8 cellular contexts compared by ENCODE assay signal in genomic region chr4:103032575-103032974, GRCh38. TPM values are rescaled to one million over a fixed set of nuclear protein-coding genes. Genes with fewer than 3 reads are reported as not detected.
DNase-seq lines count a peak whose midpoint lies in the region; ATAC-seq and TF ChIP-seq lines count a peak whose summit lies in the region.

No MANE protein-coding gene starts in this region.

- no peaks in the 10 kb centered on the region for H4K20me1 ChIP-seq in PC-3 (ENCODE audit: low read length)

- no peaks in the 10 kb centered on the region for H3K36me3 ChIP-seq in PC-3 (ENCODE audit: low read depth, low read length)

- CTCF ChIA-PET in PC-3 (lab: Charles Lee): interaction anchor here (0.6 to 0.9 kb wide), 5 partner anchors 11 to 172 kb away, joined by 3 to 5 read pairs (median 3); partner anchors contain the start of gene BDH2

- peaks cover 11% of the 10 kb centered on the region for H3K4me1 Mint-ChIP-seq in activated CD4-positive, alpha-beta T cell treated with anti-CD3 and anti-CD28 coated beads, Interleukin-2, amount 10 ng/mL, durations not matched to agents 24 days and 14 days
- no peaks in the 10 kb centered on the region for H3K4me1 Mint-ChIP-seq in HFFc6 (ENCODE audit: low read depth)

- TF ChIP-seq CTCF in HFFc6 (IDR thresholded peaks at IDR 0.05) (peak; percentile 76), PC-3 (conservative IDR thresholded peaks at IDR 0.05; ENCODE audit: low read depth, low read length) (peak; percentile 69)

- H3K27me3 Mint-ChIP-seq in activated CD4-positive, alpha-beta T cell treated with anti-CD3 and anti-CD28 coated beads, Interleukin-2, amount 10 ng/mL, durations not matched to agents 24 days and 14 days: no peaks in the 10 kb centered on the region
- no peaks in the 10 kb centered on the region for H3K27me3 Mint-ChIP-seq in HFFc6 (ENCODE audit: insufficient read depth)

- H2AFZ ChIP-seq in PC-3 (ENCODE audit: low read length): no peak overlapping the region

- H3K9me2 ChIP-seq in PC-3 (replicated peaks; ENCODE audit: low read length): no peaks in the 10 kb centered on the region

- no TSS peak for BruUV-seq in PC-3 (replicated peaks; lab: Mats Ljungman, UMichigan)

- ATAC-seq in PC-3: peak; percentile 82

- peaks cover 5% of the 10 kb centered on the region for H3K9me3 Mint-ChIP-seq in activated CD4-positive, alpha-beta T cell treated with anti-CD3 and anti-CD28 coated beads, Interleukin-2, amount 10 ng/mL, durations not matched to agents 24 days and 14 days
- H3K9me3 Mint-ChIP-seq in HFFc6: no peaks in the 10 kb centered on the region

- H3K4me3 ChIP-seq in PC-3 (ENCODE audit: low read length): no peak overlapping the region

- H3K27ac Mint-ChIP-seq in activated CD4-positive, alpha-beta T cell treated with anti-CD3 and anti-CD28 coated beads, Interleukin-2, amount 10 ng/mL, durations not matched to agents 24 days and 14 days: no peak overlapping the region
- H3K27ac Mint-ChIP-seq in HFFc6: no peak overlapping the region

- H3K4me3 Mint-ChIP-seq in activated CD4-positive, alpha-beta T cell treated with anti-CD3 and anti-CD28 coated beads, Interleukin-2, amount 10 ng/mL, durations not matched to agents 24 days and 14 days: no peak overlapping the region
- no peak overlapping the region for H3K4me3 Mint-ChIP-seq in HFFc6

- peak; percentile 62 for DNase-seq in activated CD4-positive, alpha-beta T cell treated with anti-CD3 and anti-CD28 coated beads, Interleukin-2, amount 10 ng/mL, durations not matched to agents 24 days and 14 days
- DNase-seq in activated CD4-positive, alpha-beta T cell treated with anti-CD3 and anti-CD28 coated beads for 4 hours: no peak
- DNase-seq in HFFc6: peak; percentile 28
- DNase-seq in PC-3: peak; percentile 52
- DNase-seq in glomerular visceral epithelial cell (ENCODE audit: extremely low spot score): peak; percentile 58
- DNase-seq in stimulated activated CD8-positive, alpha-beta memory T cell treated with anti-CD3 and anti-CD28 coated beads, Interleukin-4, amount 100 ng/mL, for 48 hours: no peak
- DNase-seq in activated CD4-positive, CD25-positive, alpha-beta regulatory T cell (lab: John Stamatoyannopoulos, UW): no peak
- no peak for DNase-seq in stimulated activated naive CD4-positive, alpha-beta T cell treated with Interleukin-2 at 50 U/mL for 16 hours (lab: John Stamatoyannopoulos, UW)

- H3K79me2 ChIP-seq in PC-3 (ENCODE audit: low read length): no peaks in the 10 kb centered on the region

- no peaks in the 10 kb centered on the region for H3K27me3 ChIP-seq in PC-3 (ENCODE audit: low read length)

- POLR2A ChIA-PET in PC-3 (lab: Charles Lee; ENCODE audit: unreplicated experiment): no interaction called here

- intact Hi-C loops in activated CD4-positive, alpha-beta T cell treated with anti-CD3 and anti-CD28 coated beads, Interleukin-2, amount 10 ng/mL, durations not matched to agents 24 days and 14 days (cut with micrococcal nuclease): no loop called here
- intact Hi-C loops in PC-3 (cut with micrococcal nuclease): no loop called here

- H3K36me3 Mint-ChIP-seq in activated CD4-positive, alpha-beta T cell treated with anti-CD3 and anti-CD28 coated beads, Interleukin-2, amount 10 ng/mL, durations not matched to agents 24 days and 14 days (ENCODE audit: low read depth): peaks cover 43% of the 10 kb centered on the region
- peaks cover 12% of the 10 kb centered on the region; the same call in 1 of the 2 replicates for H3K36me3 Mint-ChIP-seq in HFFc6 (ENCODE audit: low read depth)

- H3K9me3 ChIP-seq in PC-3 (ENCODE audit: low read length): no peaks in the 10 kb centered on the region

- no peak overlapping the region for H3K9ac ChIP-seq in PC-3 (ENCODE audit: low read length)

- no peaks in the 10 kb centered on the region for H3K4me1 ChIP-seq in PC-3 (ENCODE audit: insufficient read depth, low read length)

- no peak overlapping the region for H3K27ac ChIP-seq in PC-3 (ENCODE audit: low read length)

- H3K4me2 ChIP-seq in PC-3 (ENCODE audit: low read length): no peak overlapping the region

- no peaks in the 10 kb centered on the region for H3F3A ChIP-seq in PC-3 (ENCODE audit: low read length, unreplicated experiment)

RNA-seq across cellular contexts. Expression of gene SLC9B1, which starts 13.1 kb away (rescaled TPM):
- 0.23 and 0.47 TPM in 2 replicates for total RNA-seq in activated CD4-positive, alpha-beta T cell treated with anti-CD3 and anti-CD28 coated beads, Interleukin-2, amount 10 ng/mL, durations not matched to agents 24 days and 14 days
- total RNA-seq in HFFc6 (2021; fragmentation: NEBNext Ultra II Directional; extraction: Animal tissue kit (Norgen Biotek cat#: 25700)): under 1 TPM; 0.09 to 0.36 (median 0.23) TPM
- not detected in 2 replicates for total RNA-seq in PC-3 (2014; rRNA removed)

RNA-seq across cellular contexts. Expression of gene SLC9B2, which starts 44.0 kb away (rescaled TPM):
- 37.6 and 39.7 TPM in 2 replicates for total RNA-seq in activated CD4-positive, alpha-beta T cell treated with anti-CD3 and anti-CD28 coated beads, Interleukin-2, amount 10 ng/mL, durations not matched to agents 24 days and 14 days
- 10 to 100 TPM; 15.4 to 22.0 (median 17.5) TPM for total RNA-seq in HFFc6 (2021; fragmentation: NEBNext Ultra II Directional; extraction: Animal tissue kit (Norgen Biotek cat#: 25700))
- total RNA-seq in PC-3 (2014; rRNA removed): 5.5 and 13.6 TPM in 2 replicates

Comparison
In these comparisons a context has a peak if more than half of its experiments do, and no peak if none do; other contexts are left out.
1. DNase-seq: peak in activated CD4-positive, alpha-beta T cell treated with anti-CD3 and anti-CD28 coated beads, Interleukin-2, amount 10 ng/mL, durations not matched to agents 24 days and 14 days (single experiment), HFFc6 (single experiment), PC-3 (single experiment) and glomerular visceral epithelial cell (single experiment); none in activated CD4-positive, alpha-beta T cell treated with anti-CD3 and anti-CD28 coated beads for 4 hours (0 of 2), stimulated activated CD8-positive, alpha-beta memory T cell treated with anti-CD3 and anti-CD28 coated beads, Interleukin-4, amount 100 ng/mL, for 48 hours (single experiment), activated CD4-positive, CD25-positive, alpha-beta regulatory T cell (0 of 4) and stimulated activated naive CD4-positive, alpha-beta T cell treated with Interleukin-2 at 50 U/mL for 16 hours (single experiment).